26 cellular contexts compared by ENCODE assay signal in the genomic region with DNA sequence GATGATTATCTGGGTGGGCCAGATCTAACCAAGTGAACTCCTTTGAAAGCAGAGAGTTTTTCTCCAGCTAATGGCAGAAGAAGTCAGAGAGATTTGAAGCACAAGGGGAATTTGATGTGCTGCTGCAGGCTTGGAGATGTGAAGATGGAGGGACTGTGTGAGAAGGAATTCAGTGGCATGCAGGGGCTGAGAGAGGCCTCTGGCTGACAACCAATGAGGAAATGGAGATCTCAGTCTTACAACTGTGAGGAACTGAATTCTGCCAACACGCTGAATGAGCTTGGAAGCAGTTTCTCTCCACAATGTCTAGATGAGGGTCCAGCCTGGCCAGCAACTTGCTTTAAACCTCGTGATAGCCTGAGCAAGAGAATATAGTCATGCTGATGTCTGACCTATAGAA.
"Had no signal": no experiment of that assay in that cellular context is flagged by ENCODE, and none has a peak within 500 bp of the region (broad histone marks: within the 10 kb centered on the region; RNA-seq: fewer than 3 reads in every experiment).

No MANE protein-coding gene starts in this region.

- DNase-seq: dorsolateral prefrontal cortex; effector CD4-positive, alpha-beta T cell; foreskin fibroblast; gastrocnemius medialis; head of caudate nucleus; kidney glomerular epithelial cell; left colon; left ventricle myocardium superior; mucosa of descending colon; naive B cell; nucleus accumbens; stimulated activated CD4-positive, alpha-beta T cell treated with anti-CD3 and anti-CD28 coated beads, Interleukin-2, amount 100 ng/mL, for 24 hours; stimulated activated CD4-positive, alpha-beta T cell treated with anti-CD3 and anti-CD28 coated beads, Interleukin-4, amount 100 ng/mL, for 24 hours; stimulated activated naive CD8-positive, alpha-beta T cell treated with anti-CD3 and anti-CD28 coated beads, Interleukin-15, Interleukin-2, amounts not matched to agents 100 U/mL and 50 U/mL, for 24 hours; substantia nigra; testis; tibial artery; upper lobe of left lung; uterus had no signal

- H3K27me3 ChIP-seq: gastrocnemius medialis, right atrium auricular region, testis, tibial artery, upper lobe of left lung, uterus had no signal

- H3K4me1 ChIP-seq: gastrocnemius medialis, prostate gland, right atrium auricular region, testis, tibial artery, upper lobe of left lung, uterus had no signal

- H3K27ac ChIP-seq: dorsolateral prefrontal cortex, epithelial cell of prostate, gastrocnemius medialis, prostate gland, right atrium auricular region, testis, tibial artery, upper lobe of left lung, uterus had no signal

- ATAC-seq: esophagus mucosa; gastrocnemius medialis; left colon; left ventricle myocardium superior; mucosa of descending colon; sciatic nerve; stimulated activated memory B cell treated with anti-CD40 and anti-IgM and Interleukin-4, amounts not matched to agents 10 μg/mL and 1 μg/mL and 100 μg/mL, for 72 hours; stimulated activated naive CD8-positive, alpha-beta T cell treated with anti-CD3 and anti-CD28 coated beads, Interleukin-15, Interleukin-2, amounts not matched to agents 100 U/mL and 50 U/mL, for 24 hours had no signal

- H3K36me3 ChIP-seq: gastrocnemius medialis, prostate gland, right atrium auricular region, tibial artery, upper lobe of left lung, uterus had no signal

- H3K4me3 ChIP-seq: dorsolateral prefrontal cortex, gastrocnemius medialis, lung, mucosa of descending colon, prostate gland, right atrium auricular region, testis, tibial artery, upper lobe of left lung, uterus had no signal

- H3K9me3 ChIP-seq: gastrocnemius medialis, mucosa of descending colon, prostate gland, right atrium auricular region, testis, tibial artery, upper lobe of left lung, uterus had no signal
